Comparison of ENCODE assay signal across 8 cellular contexts in the genomic region with DNA sequence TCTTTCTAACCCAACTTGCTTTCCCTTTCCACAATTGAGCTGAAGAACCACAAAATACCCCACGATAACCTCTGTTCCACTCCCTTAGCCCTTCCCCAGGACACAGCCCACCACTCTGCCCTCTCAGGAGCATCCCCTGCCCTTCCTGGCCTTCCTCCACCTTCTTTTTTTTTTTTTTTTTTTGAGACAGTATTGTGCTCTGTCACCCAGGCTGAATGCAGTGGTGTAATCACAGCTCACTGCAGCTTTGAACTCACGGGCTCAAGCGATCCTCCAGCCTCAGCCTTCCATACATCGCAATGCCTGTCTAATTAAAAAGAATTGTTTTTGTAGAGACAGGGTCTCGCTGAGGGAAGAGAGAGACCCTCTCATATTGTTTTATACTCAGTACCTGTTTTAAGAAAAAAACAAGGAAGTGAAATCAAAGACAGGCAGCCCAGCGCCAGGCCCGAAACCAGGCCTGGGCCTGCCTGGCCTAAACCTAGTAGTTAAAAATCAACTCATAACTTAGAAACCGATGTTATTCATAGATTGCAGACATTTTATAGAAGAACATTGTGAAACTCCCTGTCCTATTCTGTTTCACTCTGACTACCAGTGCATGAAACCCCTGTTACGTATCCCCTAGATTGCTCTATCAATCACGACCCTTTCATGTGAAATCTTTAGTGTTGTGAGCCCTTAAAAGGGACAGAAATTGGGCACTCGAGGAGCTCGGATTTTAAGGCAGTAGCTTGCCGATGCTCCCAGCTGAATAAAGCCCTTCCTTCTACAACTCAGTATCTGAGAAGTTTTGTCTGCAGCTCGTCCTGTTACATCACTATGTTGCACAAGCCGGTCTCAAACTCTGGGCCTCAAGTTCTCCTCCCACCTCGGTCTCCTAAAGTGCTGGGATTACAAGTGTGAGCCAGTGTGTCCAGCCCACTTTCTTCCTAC. TPM values are rescaled to one million over a fixed set of nuclear protein-coding genes. Genes with fewer than 3 reads are reported as not detected.
DNase-seq lines count a peak whose midpoint lies in the region; TF ChIP-seq lines count a peak whose summit lies in the region.
"Not testable (repeated sequence)": the region's sequence is repeated elsewhere in the genome, so short reads cannot be mapped to it uniquely, and the experiment has no call there.

No MANE protein-coding gene starts in this region.

- peaks cover 84% of the 10 kb centered on the region for H3K4me1 ChIP-seq in OCI-LY3 (ENCODE audit: low read length)
- peaks cover 3 to 44% of the 10 kb centered on the region in 2 donors for H3K4me1 ChIP-seq in ascending aorta
- H3K4me1 ChIP-seq in mucosa of stomach (ENCODE audit: control insufficient read depth, insufficient read depth, low read length), result peaks cover 31% of the 10 kb centered on the region

- H3K4me2 ChIP-seq in OCI-LY3 (ENCODE audit: low read length), result peak overlapping the region; percentile 91

- peak overlapping the region; percentile 88 for H3K9ac ChIP-seq in OCI-LY3 (ENCODE audit: low read length)
- peak overlapping the region; percentile 5 for H3K9ac ChIP-seq in mucosa of stomach (ENCODE audit: low read length)

- H3K27me3 ChIP-seq in OCI-LY3 (ENCODE audit: low read depth, low read length); ascending aorta; mucosa of stomach (ENCODE audit: control insufficient read depth, insufficient read depth, low read length): not testable (repeated sequence)

- DNase-seq in GM20000 (ENCODE audit: low spot score) (peak; percentile 47), fibroblast of pulmonary artery (ENCODE audit: low read depth) (peak; percentile 53)
- peak; percentile 33 to 54 for DNase-seq in activated CD4-positive, alpha-beta T cell treated with anti-CD3 and anti-CD28 coated beads, Interleukin-2, amount 50 U/mL, for 48 hours
- not testable (repeated sequence) for DNase-seq in ascending aorta (ENCODE audit: low spot score in 2 of 2)
- DNase-seq in stimulated activated CD8-positive, alpha-beta memory T cell treated with anti-CD3 and anti-CD28 coated beads, Interleukin-4, amount 100 ng/mL, for 48 hours, result peak; percentile 54

- not testable (repeated sequence) for H3K9me3 ChIP-seq in OCI-LY3 (ENCODE audit: insufficient read depth, low read length); ascending aorta; mucosa of stomach (ENCODE audit: control insufficient read depth, low read length)

- H2AFZ ChIP-seq in OCI-LY3 (ENCODE audit: low read depth, low read length), result not testable (repeated sequence)

- not testable (repeated sequence) for H3K36me3 ChIP-seq in OCI-LY3 (replicated peaks; ENCODE audit: low read depth, low read length); ascending aorta; mucosa of stomach (ENCODE audit: control insufficient read depth, insufficient read depth, low read length)

- peak overlapping the region; percentile 67 for H3K4me3 ChIP-seq in OCI-LY3 (ENCODE audit: low read length)
- H3K4me3 ChIP-seq in ascending aorta, result peak overlapping the region in 1 of 2 donors; percentile 0
- not testable (repeated sequence) for H3K4me3 ChIP-seq in fibroblast of pulmonary artery (replicated peaks; ENCODE audit: low read depth, low read length); mucosa of stomach (ENCODE audit: low read length)

- intact Hi-C loops in ascending aorta (cut with DNase I), result not testable (repeated sequence)

- not testable (repeated sequence) for TF ChIP-seq CTCF in 22Rv1 (IDR thresholded peaks at IDR 0.05); GM20000 (IDR thresholded peaks at IDR 0.05; ENCODE audit: extremely low read depth, missing control alignments); OCI-LY3 (IDR thresholded peaks at IDR 0.05; ENCODE audit: low read depth, low read length); ascending aorta (IDR thresholded peaks at IDR 0.05); fibroblast of pulmonary artery (IDR thresholded peaks at IDR 0.05; ENCODE audit: low read length, missing control alignments)

- H4K20me1 ChIP-seq in OCI-LY3 (ENCODE audit: insufficient read depth, low read length), result not testable (repeated sequence)

- H3K27ac ChIP-seq in 22Rv1, result peak overlapping the region; percentile 41
- H3K27ac ChIP-seq in OCI-LY3 (ENCODE audit: low read length), result peak overlapping the region; percentile 98
- H3K27ac ChIP-seq in ascending aorta, result peak overlapping the region; percentile 57 to 84

- H3K79me2 ChIP-seq in OCI-LY3 (ENCODE audit: low read length), result peaks cover 42% of the 10 kb centered on the region

RNA-seq across cellular contexts. Expression of gene FLOT2, which starts 4.0 kb away (rescaled TPM):
- total RNA-seq in ascending aorta, result 72.4 TPM

RNA-seq across cellular contexts. Expression of gene DHRS13, which starts 9.4 kb away (rescaled TPM):
- total RNA-seq in ascending aorta, result 16.5 TPM

RNA-seq across cellular contexts. Expression of gene ERAL1, which starts 38.7 kb away (rescaled TPM):
- total RNA-seq in ascending aorta, result 5.7 TPM

RNA-seq across cellular contexts. Expression of gene FAM222B, which starts 50.9 kb away (rescaled TPM):
- total RNA-seq in ascending aorta, result 30.7 TPM

RNA-seq across cellular contexts. Expression of gene PHF12, which starts 57.8 kb away (rescaled TPM):
- 35.0 TPM for total RNA-seq in ascending aorta

Comparison
In these comparisons a context has a peak if more than half of its experiments do, and no peak if none do; other contexts are left out.
1. H3K27ac ChIP-seq: peak in every context shown above with its lines; median percentile 98 in OCI-LY3; 70 in ascending aorta; 41 in 22Rv1.